ENCODE assay signal across 18 cellular contexts in genomic region chr17:49114703-49115102, GRCh38. TPM values are rescaled to one million over a fixed set of nuclear protein-coding genes. Genes with fewer than 3 reads are reported as not detected.
DNase-seq lines count a peak whose midpoint lies in the region; ATAC-seq and TF ChIP-seq lines count a peak whose summit lies in the region.
"Had no signal": no experiment of that assay in that cellular context is flagged by ENCODE, and none has a peak within 500 bp of the region (broad histone marks: within the 10 kb centered on the region; RNA-seq: fewer than 3 reads in every experiment).

No MANE protein-coding gene starts in this region.

- WGBS in mammary epithelial cell (ENCODE audit: low coverage, missing lambda C conversion rate), result 81% methylated on average over 1 of the region's 1 CpG
- 81% methylated on average over 1 of the region's 1 CpG for WGBS in smooth muscle cell (ENCODE audit: low lambda C conversion rate)

- in situ Hi-C loops in mammary epithelial cell (cut with MboI; ENCODE audit: low sequenced_read_pairs in 2 of 2), result no loop called here

- no peak overlapping the region for H3K27ac Mint-ChIP-seq in MCF 10A (ENCODE audit: low read depth, unreplicated experiment)
- H3K27ac Mint-ChIP-seq: CD8-positive, alpha-beta memory T cell; HFFc6 had no signal

- H3K79me2 ChIP-seq in mammary epithelial cell (ENCODE audit: insufficient read depth, low read length), result no peaks in the 10 kb centered on the region
- no peaks in the 10 kb centered on the region for H3K79me2 ChIP-seq in smooth muscle cell (ENCODE audit: low read depth)

- H3K4me3 ChIP-seq in breast epithelium, result no peak overlapping the region
- H3K4me3 ChIP-seq in mammary epithelial cell (replicated peaks in 1 of 3; ENCODE audit: insufficient read depth in 1 of 3, low read depth in 2 of 3, low read length in 3 of 3), result no peak overlapping the region
- H3K4me3 ChIP-seq in smooth muscle cell, result no peak overlapping the region
- H3K4me3 ChIP-seq: BLaER1 had no signal

- dilution Hi-C loops in mammary epithelial cell (cut with HindIII; ENCODE audit: low sequenced_read_pairs), result no loop called here

- H3K9me3 ChIP-seq in breast epithelium (no peaks in the 10 kb centered on the region), mammary epithelial cell (replicated peaks; ENCODE audit: insufficient read depth, low read length) (peaks cover 2% of the 10 kb centered on the region), smooth muscle cell (replicated peaks; ENCODE audit: low read depth) (no peaks in the 10 kb centered on the region)
- H3K9me3 ChIP-seq: BLaER1 had no signal

- H3K4me2 ChIP-seq in mammary epithelial cell (ENCODE audit: insufficient read depth, low read depth, low read length), result no peak overlapping the region
- peak overlapping the region; percentile 37 for H3K4me2 ChIP-seq in smooth muscle cell
- H3K4me2 ChIP-seq: BLaER1 had no signal

- H3K27me3 ChIP-seq in breast epithelium (no peaks in the 10 kb centered on the region), mammary epithelial cell (ENCODE audit: insufficient read depth, low read length) (no peaks in the 10 kb centered on the region), smooth muscle cell (ENCODE audit: low read depth) (no peaks in the 10 kb centered on the region)
- H3K27me3 ChIP-seq: BLaER1 had no signal

- H2AFZ ChIP-seq in mammary epithelial cell (ENCODE audit: low read depth, low read length) (no peak overlapping the region), smooth muscle cell (ENCODE audit: low read depth) (no peak overlapping the region)

- POLR2A ChIA-PET in MCF 10A (lab: Yijun Ruan, JAX), result interaction anchor here (1.2 kb wide), 1 partner anchor 13 kb away, joined by 6 read pairs; no protein-coding TSS in a partner anchor

- H3K27ac ChIP-seq in breast epithelium (no peak overlapping the region), mammary epithelial cell (ENCODE audit: insufficient read depth, low read depth, low read length) (no peak overlapping the region), smooth muscle cell (ENCODE audit: low read depth) (peak overlapping the region; percentile 48)
- H3K27ac ChIP-seq: 22Rv1, BLaER1 had no signal

- no peaks in the 10 kb centered on the region for H3K36me3 ChIP-seq in breast epithelium
- no peaks in the 10 kb centered on the region for H3K36me3 ChIP-seq in mammary epithelial cell (ENCODE audit: insufficient read depth, low read length)
- no peaks in the 10 kb centered on the region for H3K36me3 ChIP-seq in smooth muscle cell (ENCODE audit: low read depth)
- H3K36me3 ChIP-seq: BLaER1 had no signal

- no peak overlapping the region for H3K9ac ChIP-seq in mammary epithelial cell (ENCODE audit: insufficient read depth, low read length)
- H3K9ac ChIP-seq in smooth muscle cell (ENCODE audit: low read depth), result no peak overlapping the region
- H3K9ac ChIP-seq: BLaER1 had no signal

- no peak for TF ChIP-seq CTCF in MCF 10A (IDR thresholded peaks at IDR 0.05; ENCODE audit: unreplicated experiment)
- TF ChIP-seq CTCF in breast epithelium (IDR thresholded peaks at IDR 0.05), result no peak
- TF ChIP-seq CTCF in mammary epithelial cell (conservative IDR thresholded peaks at IDR 0.05 in 1 of 2, IDR thresholded peaks at IDR 0.05 in 1 of 2; ENCODE audit: extremely low read depth in 1 of 2, insufficient read depth in 1 of 2, low read depth in 1 of 2, low read length in 2 of 2), result no peak
- TF ChIP-seq CTCF in smooth muscle cell (IDR thresholded peaks at IDR 0.05; ENCODE audit: borderline replicate concordance, insufficient read depth, poor library complexity, severe bottlenecking), result no peak

- peaks cover 22% of the 10 kb centered on the region for H3K4me1 Mint-ChIP-seq in MCF 10A (ENCODE audit: insufficient read depth, unreplicated experiment)
- H3K4me1 Mint-ChIP-seq: CD8-positive, alpha-beta memory T cell had no signal

- H3F3A ChIP-seq in smooth muscle cell (ENCODE audit: low read depth), result no peaks in the 10 kb centered on the region

- no peaks in the 10 kb centered on the region for H3K9me3 Mint-ChIP-seq in MCF 10A (ENCODE audit: unreplicated experiment)
- H3K9me3 Mint-ChIP-seq: CD8-positive, alpha-beta memory T cell; HFFc6 had no signal

- ATAC-seq in esophagus mucosa (peak; percentile 35), GM18858 (IDR thresholded peaks at IDR 0.05; ENCODE audit: unreplicated experiment) (no peak)

- DNase-seq in MCF 10A (ENCODE audit: unreplicated experiment) (peak; percentile 14), breast epithelium (ENCODE audit: low spot score in 2 of 2) (no peak), mammary epithelial cell (peak; percentile 36), smooth muscle cell (lab: John Stamatoyannopoulos, UW; ENCODE audit: unreplicated experiment) (no peak), glomerular visceral epithelial cell (ENCODE audit: extremely low spot score) (no peak), SW 1271 (lab: John Stamatoyannopoulos, UW) (no peak)
- DNase-seq: AML-193; CD8-positive, alpha-beta memory T cell; DMS53; GF-D8; HCEC 1CT; HFFc6 had no signal

- no peak overlapping the region for H3K4me3 Mint-ChIP-seq in MCF 10A (ENCODE audit: unreplicated experiment)
- H3K4me3 Mint-ChIP-seq: CD8-positive, alpha-beta memory T cell; HFFc6 had no signal

- no peaks in the 10 kb centered on the region for H3K36me3 Mint-ChIP-seq in MCF 10A (ENCODE audit: insufficient read depth, unreplicated experiment)
- H3K36me3 Mint-ChIP-seq: CD8-positive, alpha-beta memory T cell had no signal

- BruUV-seq in MCF 10A (replicated peaks; lab: Mats Ljungman, UMichigan), result no TSS peak
- no TSS peak for BruUV-seq in mammary epithelial cell (replicated peaks; lab: Mats Ljungman, UMichigan)

- no peaks in the 10 kb centered on the region for H4K20me1 ChIP-seq in mammary epithelial cell (ENCODE audit: insufficient read depth, low read length)
- no peaks in the 10 kb centered on the region for H4K20me1 ChIP-seq in smooth muscle cell (ENCODE audit: low read depth)
- H4K20me1 ChIP-seq: BLaER1 had no signal

- no peaks in the 10 kb centered on the region for H3K27me3 Mint-ChIP-seq in MCF 10A (ENCODE audit: insufficient read depth, unreplicated experiment)

- no peak for TF ChIP-seq POLR2A in breast epithelium (IDR thresholded peaks at IDR 0.05)

- CTCF ChIA-PET in MCF 10A (lab: Yijun Ruan, JAX) (interaction anchor here (1.0 kb wide), 1 partner anchor 82 kb away, joined by 6 read pairs; no protein-coding TSS in a partner anchor), mammary epithelial cell (lab: Charles Lee; ENCODE audit: low non-redundant PET) (no interaction called here)

- intact Hi-C loops in MCF 10A (cut with micrococcal nuclease) (no loop called here), breast epithelium (cut with DNase I; ENCODE audit: low total_unique reads) (no loop called here), mammary epithelial cell (cut with micrococcal nuclease) (loop anchor here (1.0 to 5.0 kb wide), 2 partner anchors 33 to 78 kb away; no protein-coding TSS in a partner anchor)

- no peaks in the 10 kb centered on the region for H3K4me1 ChIP-seq in breast epithelium
- H3K4me1 ChIP-seq in mammary epithelial cell (ENCODE audit: insufficient read depth, low read length), result peaks cover 47% of the 10 kb centered on the region
- no peaks in the 10 kb centered on the region for H3K4me1 ChIP-seq in smooth muscle cell (ENCODE audit: low read depth)
- H3K4me1 ChIP-seq: BLaER1 had no signal

RNA-seq across cellular contexts. Expression of gene B4GALNT2, which starts 17.9 kb away (rescaled TPM):
- total RNA-seq in MCF 10A (2022), result 0.05 TPM in 1 of 2 replicates, not detected in the other
- total RNA-seq in breast epithelium, result under 1 TPM in 2 of 3 donors, not detected in 1; 0.15 to 0.66 TPM
- total RNA-seq in mammary epithelial cell, result under 1 TPM; 0.14 to 0.17 TPM
- polyA plus RNA-seq in mammary epithelial cell, result 0.05 TPM
- polyA minus RNA-seq in mammary epithelial cell, result not detected
- total RNA-seq in esophagus mucosa, result 0.04 TPM
- total RNA-seq in smooth muscle cell, result 0.13 and 0.49 TPM in 2 replicates
- 0.11 and 0.31 TPM in 2 replicates for polyA plus RNA-seq in smooth muscle cell
- total RNA-seq: CD8-positive, alpha-beta memory T cell; H4; HFFc6; HT-29 had no signal
- polyA plus RNA-seq: CD8-positive, alpha-beta memory T cell had no signal

Comparison
In these comparisons a context has a peak if more than half of its experiments do, and no peak if none do; other contexts are left out.
1. DNase-seq: peak in MCF 10A (single experiment) and mammary epithelial cell (single experiment); none in breast epithelium (0 of 2), smooth muscle cell (single experiment), glomerular visceral epithelial cell (single experiment) and SW 1271 (0 of 2).